In genomic region chr3:140686128-140686527, GRCh38 we compare ENCODE assay signal across 32 cellular contexts. TPM values are rescaled to one million over a fixed set of nuclear protein-coding genes. Genes with fewer than 3 reads are reported as not detected.
"Had no signal": no experiment of that assay in that cellular context is flagged by ENCODE, and none has a peak within 500 bp of the region (broad histone marks: within the 10 kb centered on the region; RNA-seq: fewer than 3 reads in every experiment).

No MANE protein-coding gene starts in this region.

- H3K9ac ChIP-seq: SK-N-SH had no signal

- H3K4me1 ChIP-seq: SJSA1 had no signal

- H2AFZ ChIP-seq: PC-9 had no signal

- ATAC-seq: Panc1 had no signal

- H3K27ac ChIP-seq: PC-9, SJSA1 had no signal

- H3K4me3 ChIP-seq: PC-9, SJSA1 had no signal

- H3K36me3 ChIP-seq: SJSA1 had no signal

- H3K9me3 ChIP-seq: SJSA1, SK-N-SH had no signal

- H3K27me3 ChIP-seq: SJSA1 had no signal

- H3K4me2 ChIP-seq: PC-9, SK-N-SH had no signal

- DNase-seq: Kasumi-1, NCI-H1048, NCI-H1092 treated with DMSO at 0.1 percent for 48 hours, NCI-H1105 treated with DMSO at 0.1 percent for 48 hours, NCI-H1436, NCI-H146, NCI-H1694, NCI-H187, NCI-H1930, NCI-H2029 treated with DMSO at 0.1 percent for 48 hours, NCI-H2081 treated with DMSO at 0.1 percent for 48 hours, NCI-H2107, NCI-H2171, NCI-H226, NCI-H446 treated with DMSO at 0.1 percent for 48 hours, NCI-H510A, NCI-H524, NCI-H526, NCI-H69, NCI-H748 treated with DMSO at 0.1 percent for 48 hours, NCI-H82, PC-9, Right ventricle myocardium superior, RPMI8226, SHP77 treated with DMSO at 0.1 percent for 48 hours, SK-N-SH, SW 1271, T-helper 1 cell had no signal

RNA-seq across cellular contexts. Expression of gene TRIM42, which starts 8.3 kb away (rescaled TPM):
- total RNA-seq: M059J, OCI-LY7, PC-9, Right ventricle myocardium superior, SJSA1 had no signal
- polyA plus RNA-seq: SK-N-SH had no signal
